In genomic region chr3:40841570-40842109, GRCh38 we compare ENCODE assay signal across 38 cellular contexts.
"Had no signal": no experiment of that assay in that cellular context is flagged by ENCODE, and none has a peak within 500 bp of the region (broad histone marks: within the 10 kb centered on the region; RNA-seq: fewer than 3 reads in every experiment).

No MANE protein-coding gene starts in this region.

- H3K36me3 ChIP-seq: adrenal gland, brain microvascular endothelial cell, cardiac muscle cell had no signal

- H3K4me1 ChIP-seq: adrenal gland, body of pancreas had no signal

- H3K27me3 ChIP-seq: adrenal gland, body of pancreas, brain microvascular endothelial cell, cardiac muscle cell had no signal

- H3K4me3 Mint-ChIP-seq: activated B cell treated with CpG ODN at 0.5 μM for 24 hours; activated CD4-positive, alpha-beta memory T cell treated with anti-CD3 and anti-CD28 coated beads for 36 hours; activated CD4-positive, alpha-beta T cell treated with anti-CD3 and anti-CD28 coated beads, Interleukin-2, amount 10 ng/mL, durations not matched to agents 24 days and 14 days; activated CD8-positive, alpha-beta T cell treated with anti-CD3 and anti-CD28 coated beads for 36 hours; activated naive CD4-positive, alpha-beta T cell treated with anti-CD3 and anti-CD28 coated beads for 36 hours; activated naive CD8-positive, alpha-beta T cell treated with anti-CD3 and anti-CD28 coated beads, Interleukin-2, amount 10 ng/mL, durations not matched to agents 7 days and 5 days; activated naive CD8-positive, alpha-beta T cell treated with anti-CD3 and anti-CD28 coated beads, Interleukin-2, amount 50 U/mL, for 24 hours; activated T-cell treated with anti-CD3 and anti-CD28 coated beads, Interleukin-2, amount 50 U/mL, for 4 hours; activated T-cell treated with anti-CD3 and anti-CD28 coated beads, Interleukin-2, amount 50 U/mL, for 72 hours; activated T-helper 1 cell treated with anti-CD3 and anti-CD28 coated beads, Interleukin-12 subunit alpha, Interleukin-12 subunit beta, Interleukin-2, Interleukin-4 antibody, amounts not matched to agents 30 ng/mL and 10 ng/mL and 1 ng/mL, durations not matched to agents 14 hours and 24 hours and 36 hours; activated T-helper 17 cell treated with anti-CD3 and anti-CD28 coated beads, Interleukin-2, amount 50 U/mL, for 72 hours; central memory CD8-positive, alpha-beta T cell; T-helper 1 cell treated with Interleukin-12 subunit alpha and Interleukin-12 subunit beta and Interleukin-4 antibody, amounts not matched to agents 30 μg/mL and 1 μg/mL, for 36 hours; T-helper 2 cell treated with Interferon-gamma antibody and Interleukin-4, amounts not matched to agents 5 μg/mL and 100 μg/mL, for 36 hours had no signal

- H3K4me1 Mint-ChIP-seq: activated B cell treated with CpG ODN at 0.5 μM for 24 hours; activated CD4-positive, alpha-beta T cell treated with anti-CD3 and anti-CD28 coated beads, Interleukin-2, amount 10 ng/mL, durations not matched to agents 24 days and 14 days; activated naive CD8-positive, alpha-beta T cell treated with anti-CD3 and anti-CD28 coated beads, Interleukin-2, amount 50 U/mL, for 24 hours; central memory CD8-positive, alpha-beta T cell had no signal

- H3K9me3 Mint-ChIP-seq: activated CD4-positive, alpha-beta T cell treated with anti-CD3 and anti-CD28 coated beads, Interleukin-2, amount 10 ng/mL, durations not matched to agents 24 days and 14 days; activated CD8-positive, alpha-beta T cell treated with anti-CD3 and anti-CD28 coated beads for 36 hours; activated naive CD8-positive, alpha-beta T cell treated with anti-CD3 and anti-CD28 coated beads, Interleukin-2, amount 50 U/mL, for 24 hours; activated T-cell treated with anti-CD3 and anti-CD28 coated beads, Interleukin-2, amount 50 U/mL, for 4 hours; activated T-helper 1 cell treated with anti-CD3 and anti-CD28 coated beads, Interleukin-12 subunit alpha, Interleukin-12 subunit beta, Interleukin-2, Interleukin-4 antibody, amounts not matched to agents 30 ng/mL and 10 ng/mL and 1 ng/mL, durations not matched to agents 14 hours and 24 hours and 36 hours had no signal

- H3K27me3 Mint-ChIP-seq: activated B cell treated with CpG ODN at 0.5 μM for 24 hours; activated CD4-positive, alpha-beta T cell treated with anti-CD3 and anti-CD28 coated beads, Interleukin-2, amount 10 ng/mL, durations not matched to agents 24 days and 14 days; activated CD8-positive, alpha-beta T cell treated with anti-CD3 and anti-CD28 coated beads for 36 hours; activated naive CD8-positive, alpha-beta T cell treated with anti-CD3 and anti-CD28 coated beads, Interleukin-2, amount 10 ng/mL, durations not matched to agents 7 days and 5 days; activated naive CD8-positive, alpha-beta T cell treated with anti-CD3 and anti-CD28 coated beads, Interleukin-2, amount 50 U/mL, for 24 hours had no signal

- H3K27ac Mint-ChIP-seq: activated B cell treated with CpG ODN at 0.5 μM for 24 hours; activated CD4-positive, alpha-beta memory T cell treated with anti-CD3 and anti-CD28 coated beads for 36 hours; activated CD4-positive, alpha-beta T cell treated with anti-CD3 and anti-CD28 coated beads, Interleukin-2, amount 10 ng/mL, durations not matched to agents 24 days and 14 days; activated CD8-positive, alpha-beta T cell treated with anti-CD3 and anti-CD28 coated beads for 36 hours; activated naive CD4-positive, alpha-beta T cell treated with anti-CD3 and anti-CD28 coated beads for 36 hours; activated naive CD4-positive, alpha-beta T cell treated with anti-CD3 and anti-CD28 coated beads, Interleukin-2, amount 50 U/mL, for 72 hours; activated naive CD8-positive, alpha-beta T cell treated with anti-CD3 and anti-CD28 coated beads, Interleukin-2, amount 10 ng/mL, durations not matched to agents 7 days and 5 days; activated naive CD8-positive, alpha-beta T cell treated with anti-CD3 and anti-CD28 coated beads, Interleukin-2, amount 50 U/mL, for 24 hours; activated T-cell treated with anti-CD3 and anti-CD28 coated beads, Interleukin-2, amount 50 U/mL, for 72 hours; activated T-helper 1 cell treated with anti-CD3 and anti-CD28 coated beads, Interleukin-12 subunit alpha, Interleukin-12 subunit beta, Interleukin-2, Interleukin-4 antibody, amounts not matched to agents 30 ng/mL and 10 ng/mL and 1 ng/mL, durations not matched to agents 14 hours and 24 hours and 36 hours; activated T-helper 17 cell treated with anti-CD3 and anti-CD28 coated beads, Interleukin-2, amount 50 U/mL, for 72 hours; T-helper 1 cell treated with Interleukin-12 subunit alpha and Interleukin-12 subunit beta and Interleukin-4 antibody, amounts not matched to agents 30 μg/mL and 1 μg/mL, for 36 hours; T-helper 2 cell treated with Interferon-gamma antibody and Interleukin-4, amounts not matched to agents 5 μg/mL and 100 μg/mL, for 36 hours had no signal

- ATAC-seq: activated CD8-positive, alpha-beta T cell treated with anti-CD3 and anti-CD28 coated beads for 36 hours; activated naive CD4-positive, alpha-beta T cell treated with anti-CD3 and anti-CD28 coated beads, Interleukin-2, amount 50 U/mL, for 72 hours; activated naive CD8-positive, alpha-beta T cell treated with anti-CD3 and anti-CD28 coated beads, Interleukin-2, amount 50 U/mL, for 24 hours; activated T-cell treated with anti-CD3 and anti-CD28 coated beads, Interleukin-2, amount 50 U/mL, for 4 hours; activated T-cell treated with anti-CD3 and anti-CD28 coated beads, Interleukin-2, amount 50 U/mL, for 72 hours; activated T-helper 17 cell treated with anti-CD3 and anti-CD28 coated beads, Interleukin-2, amount 50 U/mL, for 72 hours; body of pancreas had no signal

- DNase-seq: activated B cell treated with CpG ODN at 0.5 μM for 24 hours; activated CD4-positive, alpha-beta memory T cell treated with anti-CD3 and anti-CD28 coated beads for 36 hours; activated CD4-positive, alpha-beta T cell treated with anti-CD3 and anti-CD28 coated beads for 4 hours; activated CD4-positive, alpha-beta T cell treated with anti-CD3 and anti-CD28 coated beads, Interleukin-2, amount 10 ng/mL, durations not matched to agents 24 days and 14 days; activated CD4-positive, alpha-beta T cell treated with anti-CD3 and anti-CD28 coated beads, Interleukin-2, amount 50 U/mL, for 1 hour; activated CD4-positive, alpha-beta T cell treated with anti-CD3 and anti-CD28 coated beads, Interleukin-2, amount 50 U/mL, for 4 hours; activated CD4-positive, CD25-positive, alpha-beta regulatory T cell treated with anti-CD3 and anti-CD28 coated beads, Interleukin-2, amount 50 U/mL, for 72 hours; activated CD8-positive, alpha-beta memory T cell treated with anti-CD3 and anti-CD28 coated beads, Interleukin-2, amount 50 U/mL, for 4 hours; activated CD8-positive, alpha-beta T cell treated with anti-CD3 and anti-CD28 coated beads for 36 hours; activated effector memory CD4-positive, alpha-beta T cell treated with anti-CD3 and anti-CD28 coated beads, Interleukin-2, amount 50 U/mL, for 16 hours; activated gamma-delta T cell treated with Interleukin-2 at 50 U/mL for 16 hours; activated naive CD4-positive, alpha-beta T cell; activated naive CD4-positive, alpha-beta T cell treated with anti-CD3 and anti-CD28 coated beads for 36 hours; activated naive CD4-positive, alpha-beta T cell treated with anti-CD3 and anti-CD28 coated beads, Interleukin-2, amount 50 U/mL, for 16 hours; activated naive CD8-positive, alpha-beta T cell treated with anti-CD3 and anti-CD28 coated beads, Interleukin-2, amount 10 ng/mL, durations not matched to agents 7 days and 5 days; activated naive CD8-positive, alpha-beta T cell treated with anti-CD3 and anti-CD28 coated beads, Interleukin-2, amount 50 U/mL, for 24 hours; activated T-cell treated with anti-CD3 and anti-CD28 coated beads for 4 hours; activated T-cell treated with anti-CD3 and anti-CD28 coated beads, Interleukin-2, amount 50 U/mL, for 1 hour; activated T-cell treated with anti-CD3 and anti-CD28 coated beads, Interleukin-2, amount 50 U/mL, for 4 hours; activated T-cell treated with anti-CD3 and anti-CD28 coated beads, Interleukin-2, amount 50 U/mL, for 72 hours; adrenal gland; amniotic stem cell; aorta; body of pancreas; brain microvascular endothelial cell; caudate nucleus; cerebellar nuclear complex; T-helper 1 cell; T-helper 2 cell; T-helper 9 cell had no signal

- H3K36me3 Mint-ChIP-seq: activated CD4-positive, alpha-beta memory T cell treated with anti-CD3 and anti-CD28 coated beads for 36 hours; activated naive CD4-positive, alpha-beta T cell treated with anti-CD3 and anti-CD28 coated beads, Interleukin-2, amount 50 U/mL, for 72 hours; activated naive CD8-positive, alpha-beta T cell treated with anti-CD3 and anti-CD28 coated beads, Interleukin-2, amount 10 ng/mL, durations not matched to agents 7 days and 5 days had no signal

- H3K4me3 ChIP-seq: adrenal gland, body of pancreas, cardiac muscle cell had no signal

- H3K27ac ChIP-seq: adrenal gland, body of pancreas, brain microvascular endothelial cell, cardiac muscle cell, VCaP had no signal

- H3K9me3 ChIP-seq: adrenal gland, body of pancreas had no signal
